In the genomic region with DNA sequence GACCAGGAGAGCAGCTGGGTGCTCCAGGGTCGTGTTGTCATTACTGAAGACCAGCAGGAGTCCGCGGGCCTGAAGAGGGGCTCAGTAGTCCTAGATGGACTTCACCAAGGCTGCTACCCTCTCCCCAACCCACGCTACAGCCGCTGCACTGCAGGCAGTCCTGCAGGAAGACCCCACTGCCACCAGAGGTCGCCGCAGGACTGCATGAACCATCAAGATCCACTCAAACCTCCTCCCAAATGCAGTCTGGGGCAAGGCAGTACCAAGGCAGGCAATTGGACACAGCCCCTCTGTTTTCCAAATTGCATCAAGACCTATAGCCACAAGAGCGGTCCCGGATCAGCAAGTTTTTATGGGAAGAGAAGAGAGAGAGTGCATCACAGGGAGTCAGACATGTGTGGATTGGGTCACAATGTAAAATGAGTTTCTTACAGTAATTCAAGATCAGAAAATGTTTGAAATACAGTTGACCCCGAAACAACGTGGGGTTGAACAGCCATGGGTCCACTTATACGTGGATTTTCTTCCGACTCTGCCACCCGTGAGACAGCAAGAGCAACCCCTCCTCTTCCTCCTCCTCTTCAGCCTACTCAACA, we compare ENCODE assay signal across 1 cellular context.
TF ChIP-seq lines count a peak whose summit lies in the region.

No MANE protein-coding gene starts in this region.

TF ChIP-seq in K562, 482 proteins besides CTCF, POLR2A, EP300 and RAD21 (continued from another document):
- TF ChIP-seq, protein P1, sequence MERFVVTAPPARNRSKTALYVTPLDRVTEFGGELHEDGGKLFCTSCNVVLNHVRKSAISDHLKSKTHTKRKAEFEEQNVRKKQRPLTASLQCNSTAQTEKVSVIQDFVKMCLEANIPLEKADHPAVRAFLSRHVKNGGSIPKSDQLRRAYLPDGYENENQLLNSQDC (CRISPR knock-in tag; IDR thresholded peaks at IDR 0.05): no peak
- TF ChIP-seq RBM34 (IDR thresholded peaks at IDR 0.05; ENCODE audit: borderline replicate concordance, insufficient read depth, low read length) (no peak), SMC3 (conservative IDR thresholded peaks at IDR 0.05; ENCODE audit: insufficient read depth, low read depth, low read length) (peak; percentile 89), IRF2 (CRISPR knock-in tag; IDR thresholded peaks at IDR 0.05) (no peak), BHLHE40 (IDR thresholded peaks at IDR 0.05; ENCODE audit: low read length) (no peak), THRAP3 (IDR thresholded peaks at IDR 0.05; ENCODE audit: borderline replicate concordance) (no peak), SMAD4 (CRISPR knock-in tag; conservative IDR thresholded peaks at IDR 0.05) (no peak), ARID2 (IDR thresholded peaks at IDR 0.05) (peak; percentile 66; the same call in 1 of the 2 replicates), ZNF764 (CRISPR knock-in tag; IDR thresholded peaks at IDR 0.05; ENCODE audit: low read depth) (no peak), SNRNP70 (optimal IDR thresholded peaks at IDR 0.05; ENCODE audit: low read depth, low read length) (no peak)
- TF ChIP-seq, protein P2, sequence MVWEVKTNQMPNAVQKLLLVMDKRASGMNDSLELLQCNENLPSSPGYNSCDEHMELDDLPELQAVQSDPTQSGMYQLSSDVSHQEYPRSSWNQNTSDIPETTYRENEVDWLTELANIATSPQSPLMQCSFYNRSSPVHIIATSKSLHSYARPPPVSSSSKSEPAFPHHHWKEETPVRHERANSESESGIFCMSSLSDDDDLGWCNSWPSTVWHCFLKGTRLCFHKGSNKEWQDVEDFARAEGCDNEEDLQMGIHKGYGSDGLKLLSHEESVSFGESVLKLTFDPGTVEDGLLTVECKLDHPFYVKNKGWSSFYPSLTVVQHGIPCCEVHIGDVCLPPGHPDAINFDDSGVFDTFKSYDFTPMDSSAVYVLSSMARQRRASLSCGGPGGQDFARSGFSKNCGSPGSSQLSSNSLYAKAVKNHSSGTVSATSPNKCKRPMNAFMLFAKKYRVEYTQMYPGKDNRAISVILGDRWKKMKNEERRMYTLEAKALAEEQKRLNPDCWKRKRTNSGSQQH (CRISPR knock-in tag; IDR thresholded peaks at IDR 0.05): no peak
